In genomic region chr6:11445146-11445545, GRCh38 we compare ENCODE assay signal across 21 cellular contexts.
DNase-seq lines count a peak whose midpoint lies in the region; ATAC-seq and TF ChIP-seq lines count a peak whose summit lies in the region.
"Had no signal": no experiment of that assay in that cellular context is flagged by ENCODE, and none has a peak within 500 bp of the region (broad histone marks: within the 10 kb centered on the region; RNA-seq: fewer than 3 reads in every experiment).

No MANE protein-coding gene starts in this region.

- H3K9me2 ChIP-seq in MM.1S (replicated peaks; ENCODE audit: insufficient read depth, low read length) = no peaks in the 10 kb centered on the region

- peaks cover 10 to 16% of the 10 kb centered on the region in 2 donors for H3K36me3 Mint-ChIP-seq in naive B cell
- peaks cover 5% of the 10 kb centered on the region for H3K36me3 Mint-ChIP-seq in T-helper 17 cell (ENCODE audit: low read depth)
- H3K36me3 Mint-ChIP-seq: CD4-positive, CD25-positive, alpha-beta regulatory T cell had no signal

- no peaks in the 10 kb centered on the region for H3K79me2 ChIP-seq in MM.1S (ENCODE audit: low read length)

- H3K9me3 Mint-ChIP-seq in naive B cell = peaks cover 2 to 28% (median 15%) of the 10 kb centered on the region in 7 donors

- peaks cover 50 to 80% (median 67%) of the 10 kb centered on the region in 3 donors for H3K4me1 Mint-ChIP-seq in naive B cell
- peaks cover 2% of the 10 kb centered on the region for H3K4me1 Mint-ChIP-seq in T-helper 17 cell
- H3K4me1 Mint-ChIP-seq: CD4-positive, CD25-positive, alpha-beta regulatory T cell had no signal

- H3F3A ChIP-seq in MM.1S (ENCODE audit: insufficient read depth, low read length) = peaks cover 10% of the 10 kb centered on the region; the same call in 1 of the 2 replicates

- H3K4me3 ChIP-seq in MM.1S (ENCODE audit: low read length) = no peak overlapping the region
- H3K4me3 ChIP-seq: K562, Peyer's patch had no signal

- no peaks in the 10 kb centered on the region for H3K36me3 ChIP-seq in MM.1S (replicated peaks; ENCODE audit: insufficient read depth, low read length)
- H3K36me3 ChIP-seq: Peyer's patch had no signal

- H3K27ac Mint-ChIP-seq in naive B cell (peak overlapping the region; percentile 83 to 97 (median 90)), T-helper 17 cell (no peak overlapping the region)
- H3K27ac Mint-ChIP-seq: CD4-positive, CD25-positive, alpha-beta regulatory T cell; H9 had no signal

- H3K27me3 Mint-ChIP-seq in naive B cell = no peaks in the 10 kb centered on the region
- peaks cover 9% of the 10 kb centered on the region for H3K27me3 Mint-ChIP-seq in T-helper 17 cell
- H3K27me3 Mint-ChIP-seq: CD4-positive, CD25-positive, alpha-beta regulatory T cell had no signal

- H3K9me3 ChIP-seq in MM.1S (replicated peaks; ENCODE audit: insufficient read depth, low read length) (no peaks in the 10 kb centered on the region), T-helper 17 cell (ENCODE audit: control insufficient read depth, low read length, poor library complexity, severe bottlenecking) (no peaks in the 10 kb centered on the region)
- H3K9me3 ChIP-seq: Peyer's patch had no signal

- H3K27me3 ChIP-seq in MM.1S (replicated peaks; ENCODE audit: insufficient read depth, low read length) = no peaks in the 10 kb centered on the region
- H3K27me3 ChIP-seq: Peyer's patch had no signal

- peaks cover 10% of the 10 kb centered on the region for H3K4me1 ChIP-seq in MM.1S (ENCODE audit: low read length)

- no peaks in the 10 kb centered on the region for H4K20me1 ChIP-seq in MM.1S (ENCODE audit: insufficient read depth, low read length)

- H2AFZ ChIP-seq in MM.1S (ENCODE audit: low read length) = no peak overlapping the region

- H3K4me3 Mint-ChIP-seq in naive B cell = peak overlapping the region; percentile 10 to 86 (median 62)
- H3K4me3 Mint-ChIP-seq in T-helper 17 cell = no peak overlapping the region
- H3K4me3 Mint-ChIP-seq: CD4-positive, CD25-positive, alpha-beta regulatory T cell; H9 had no signal

- H3K27ac ChIP-seq in MM.1S (ENCODE audit: low read length) = no peak overlapping the region
- H3K27ac ChIP-seq: Peyer's patch had no signal

- DNase-seq in MM.1S (no peak), naive B cell (no peak), T-helper 17 cell (no peak)
- DNase-seq in activated naive CD4-positive, alpha-beta T cell treated with anti-CD3 and anti-CD28 coated beads, Interleukin-2, amount 50 U/mL, for 16 hours = no peak
- DNase-seq in stimulated activated CD4-positive, alpha-beta T cell treated with anti-CD3 and anti-CD28 coated beads, Interleukin-1b, Interleukin-23, amount 100 ng/mL, for 48 hours = no peak
- DNase-seq: ACHN; Caco-2; CD4-positive, CD25-positive, alpha-beta regulatory T cell; DMS153; H9; NCI-H1417 treated with DMSO at 0.1 percent for 48 hours; NCI-H2029; NCI-H2171; NCI-H774; Peyer's patch had no signal

- ATAC-seq in GM18861 (IDR thresholded peaks at IDR 0.05; ENCODE audit: unreplicated experiment) (peak; percentile 15), GM21423 (IDR thresholded peaks at IDR 0.05; ENCODE audit: unreplicated experiment) (peak; percentile 17), naive B cell (ENCODE audit: low read depth in 2 of 2) (no peak), T-helper 17 cell (no peak), GM19023 (IDR thresholded peaks at IDR 0.05; ENCODE audit: unreplicated experiment) (no peak)
- ATAC-seq: K562, Right ventricle myocardium inferior, SK-N-SH treated with all-trans-retinoic acid at 6 μM for 48 hours had no signal

- TF ChIP-seq CTCF in MM.1S (IDR thresholded peaks at IDR 0.05; ENCODE audit: low read length) = no peak

- peak overlapping the region; percentile 18; the same call in 1 of the 2 replicates for H3K4me2 ChIP-seq in MM.1S (ENCODE audit: low read depth, low read length)

- H3K9ac ChIP-seq in MM.1S (ENCODE audit: low read length) = no peak overlapping the region

Comparison
In these comparisons a context has a peak if more than half of its experiments do, and no peak if none do; other contexts are left out.
1. ATAC-seq: peak in GM18861 (single experiment) and GM21423 (single experiment); none in naive B cell (0 of 2), T-helper 17 cell (single experiment) and GM19023 (single experiment).